Comparison of ENCODE assay signal across 8 cellular contexts in the genomic region with DNA sequence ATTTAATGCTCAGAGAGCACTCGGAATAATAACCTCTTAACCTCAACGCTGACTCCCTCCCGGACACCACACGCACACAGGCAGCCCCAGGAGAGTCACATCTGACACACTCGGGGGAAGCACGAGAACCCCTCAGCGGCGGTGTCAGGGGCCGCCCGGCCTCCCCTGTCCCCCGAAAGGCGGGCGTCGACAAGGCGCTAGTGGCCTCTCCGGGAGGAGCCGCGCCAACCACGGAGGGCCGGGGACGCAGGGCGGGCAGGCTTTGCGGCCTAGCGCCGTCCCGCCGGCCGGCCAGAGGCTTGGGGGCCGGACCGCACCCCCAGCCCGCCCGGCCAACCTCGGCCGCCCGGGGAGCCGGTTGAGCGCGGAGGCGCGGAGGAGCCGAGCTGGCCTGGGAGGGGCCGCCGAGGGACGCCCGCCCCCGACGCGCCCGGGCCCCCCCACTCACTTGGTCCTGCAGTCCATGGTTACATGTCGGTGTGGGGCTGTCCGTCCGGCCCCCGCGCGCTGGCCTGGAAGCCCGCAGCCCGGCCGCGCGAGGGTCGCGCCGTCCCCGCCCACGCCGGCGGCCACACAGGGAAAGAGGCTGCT. TPM values are rescaled to one million over a fixed set of nuclear protein-coding genes. Genes with fewer than 3 reads are reported as not detected.
DNase-seq lines count a peak whose midpoint lies in the region; ATAC-seq and TF ChIP-seq lines count a peak whose summit lies in the region.

No MANE protein-coding gene starts in this region.

- ATAC-seq in GM18511 (IDR thresholded peaks at IDR 0.05; ENCODE audit: unreplicated experiment), result peak; percentile 38
- ATAC-seq in HG03045 (IDR thresholded peaks at IDR 0.05; ENCODE audit: unreplicated experiment), result peak; percentile 42

- no peak for TF ChIP-seq CTCF in A673 (conservative IDR thresholded peaks at IDR 0.05; ENCODE audit: low read depth, low read length)
- no peak for TF ChIP-seq CTCF in prostate gland (IDR thresholded peaks at IDR 0.05)

- under 1% methylated on average over 24 of the region's 67 CpGs for WGBS in prostate gland

- H3K4me3 ChIP-seq in A673 (ENCODE audit: low read depth, low read length, poor library complexity, severe bottlenecking) (peak overlapping the region; percentile 50), prostate gland (peak overlapping the region; percentile 67 to 69)

- no peak for TF ChIP-seq POLR2A in prostate gland (IDR thresholded peaks at IDR 0.05)

- H3K9me3 ChIP-seq in A673 (ENCODE audit: low read depth, low read length, poor library complexity, severe bottlenecking) (no peaks in the 10 kb centered on the region), prostate gland (no peaks in the 10 kb centered on the region)

- H3K4me1 ChIP-seq in A673 (ENCODE audit: insufficient read depth, low read length, poor library complexity, severe bottlenecking) (peaks cover 10% of the 10 kb centered on the region), prostate gland (replicated peaks) (no peaks in the 10 kb centered on the region)

- H3K27ac ChIP-seq in A673 (ENCODE audit: low read depth, low read length, poor library complexity, severe bottlenecking) (no peak overlapping the region), prostate gland (peak overlapping the region; percentile 85 to 91)

- H3K27me3 ChIP-seq in A673 (replicated peaks; ENCODE audit: insufficient read depth, low read depth, low read length, poor library complexity) (no peaks in the 10 kb centered on the region), prostate gland (replicated peaks; ENCODE audit: insufficient read depth) (no peaks in the 10 kb centered on the region)

- CTCF ChIA-PET in A673 (lab: Charles Lee), result no interaction called here

- H3K36me3 ChIP-seq in A673 (ENCODE audit: insufficient read depth, low read length, poor library complexity, severe bottlenecking) (no peaks in the 10 kb centered on the region), prostate gland (no peaks in the 10 kb centered on the region)

- no TSS peak for BruUV-seq in A673 (replicated peaks; lab: Mats Ljungman, UMichigan)

- POLR2A ChIA-PET in A673 (lab: Charles Lee; ENCODE audit: low non-redundant PET), result no interaction called here

- DNase-seq in A673 (ENCODE audit: low spot score), result peak; percentile 29
- peak; percentile 58 for DNase-seq in RPMI8226
- peak; percentile 64 for DNase-seq in activated naive CD4-positive, alpha-beta T cell treated with anti-CD3 and anti-CD28 coated beads, Interleukin-2, amount 50 U/mL, for 16 hours
- peak; percentile 82 for DNase-seq in cardiac septum (ENCODE audit: low spot score)
- DNase-seq in prostate gland (ENCODE audit: low spot score), result peak; percentile 25
- no peak for DNase-seq in middle frontal gyrus (ENCODE audit: extremely low spot score, low spot score)

- intact Hi-C loops in A673 (cut with micrococcal nuclease; ENCODE audit: unreplicated experiment), result no loop called here
- intact Hi-C loops in cardiac septum (cut with DNase I), result loop anchor here (2.0 to 10.0 kb wide), 2 partner anchors 138 to 380 kb away; a partner anchor contains a TSS
- intact Hi-C loops in prostate gland (cut with DNase I), result no loop called here

RNA-seq across cellular contexts. Expression of a gene that starts 0.5 kb away (rescaled TPM):
- total RNA-seq in A673 (2021) (1.9 and 4.1 TPM in 2 replicates), cardiac septum (22.0 TPM), prostate gland (10 to 100 TPM; 13.5 to 14.1 TPM)
